Comparison of ENCODE assay signal across 16 cellular contexts in genomic region chr11:2518983-2519340, GRCh38.
DNase-seq lines count a peak whose midpoint lies in the region; ATAC-seq and TF ChIP-seq lines count a peak whose summit lies in the region.
"Had no signal": no experiment of that assay in that cellular context is flagged by ENCODE, and none has a peak within 500 bp of the region (broad histone marks: within the 10 kb centered on the region; RNA-seq: fewer than 3 reads in every experiment).

No MANE protein-coding gene starts in this region.

- H3K27me3 ChIP-seq in left lung (no peaks in the 10 kb centered on the region), suprapubic skin (peaks cover 29% of the 10 kb centered on the region), SK-N-SH (ENCODE audit: insufficient read depth) (no peaks in the 10 kb centered on the region)

- no peaks in the 10 kb centered on the region for H3K27me3 Mint-ChIP-seq in activated CD8-positive, alpha-beta memory T cell treated with anti-CD3 and anti-CD28 coated beads, Interleukin-2, amount 10 ng/mL, durations not matched to agents 7 days and 5 days
- H3K27me3 Mint-ChIP-seq: CD8-positive, alpha-beta memory T cell; naive B cell had no signal

- H4K20me1 ChIP-seq in SK-N-SH (ENCODE audit: insufficient read depth), result no peaks in the 10 kb centered on the region

- TF ChIP-seq CTCF in left lung (IDR thresholded peaks at IDR 0.05) (no peak), suprapubic skin (IDR thresholded peaks at IDR 0.05) (no peak), SK-N-SH (IDR thresholded peaks at IDR 0.05) (no peak)

- no peak for ATAC-seq in activated CD8-positive, alpha-beta memory T cell treated with anti-CD3 and anti-CD28 coated beads, Interleukin-2, amount 10 ng/mL, durations not matched to agents 7 days and 5 days
- ATAC-seq in left lung (no peak), HG03432 (IDR thresholded peaks at IDR 0.05; ENCODE audit: unreplicated experiment) (no peak)
- ATAC-seq: HCT116 had no signal

- H3K9me3 Mint-ChIP-seq in activated CD8-positive, alpha-beta memory T cell treated with anti-CD3 and anti-CD28 coated beads, Interleukin-2, amount 10 ng/mL, durations not matched to agents 7 days and 5 days (ENCODE audit: low read depth), result no peaks in the 10 kb centered on the region
- H3K9me3 Mint-ChIP-seq: CD8-positive, alpha-beta memory T cell; naive B cell had no signal

- TF ChIP-seq RAD21 in SK-N-SH (IDR thresholded peaks at IDR 0.05; ENCODE audit: low read length), result no peak

- CTCF ChIA-PET in activated CD8-positive, alpha-beta memory T cell treated with anti-CD3 and anti-CD28 coated beads, Interleukin-2, amount 10 ng/mL, durations not matched to agents 7 days and 5 days (lab: Charles Lee), result interaction anchor here (0.7 to 1.6 kb wide), 2 partner anchors 13 to 119 kb away, joined by 4 to 11 read pairs; partner anchors contain the start of gene TSSC4
- CTCF ChIA-PET in SK-N-SH (lab: Yijun Ruan, JAX), result interaction anchor here (1.4 to 7.8 kb wide), 4 partner anchors 9 to 99 kb away, joined by 4 to 68 read pairs (median 13); no protein-coding TSS in a partner anchor

- no peaks in the 10 kb centered on the region for H3K79me2 ChIP-seq in SK-N-SH (ENCODE audit: insufficient read depth)

- no peak overlapping the region for H3K9ac ChIP-seq in SK-N-SH

- TF ChIP-seq POLR2A in suprapubic skin (IDR thresholded peaks at IDR 0.05), result no peak

- H3K36me3 Mint-ChIP-seq in activated CD8-positive, alpha-beta memory T cell treated with anti-CD3 and anti-CD28 coated beads, Interleukin-2, amount 10 ng/mL, durations not matched to agents 7 days and 5 days, result no peaks in the 10 kb centered on the region
- H3K36me3 Mint-ChIP-seq: CD8-positive, alpha-beta memory T cell; naive B cell had no signal

- intact Hi-C loops in left lung (cut with DNase I), result no loop called here

- H3K4me3 ChIP-seq in left lung (no peak overlapping the region), suprapubic skin (no peak overlapping the region), SK-N-SH (ENCODE audit: low read depth in 2 of 2, low read length in 1 of 2) (no peak overlapping the region)

- peak; percentile 1 for DNase-seq in activated naive CD4-positive, alpha-beta T cell treated with Interleukin-2 at 50 U/mL for 16 hours
- DNase-seq in activated naive CD4-positive, alpha-beta T cell (lab: John Stamatoyannopoulos, UW), result no peak
- DNase-seq in activated CD8-positive, alpha-beta memory T cell treated with anti-CD3 and anti-CD28 coated beads, Interleukin-2, amount 10 ng/mL, durations not matched to agents 7 days and 5 days, result peak; percentile 30
- DNase-seq in left lung (peak; percentile 25 to 63), suprapubic skin (ENCODE audit: low spot score in 2 of 2) (peak; percentile 54 to 76), NAMALWA (ENCODE audit: low spot score) (no peak), SK-N-SH (no peak)
- DNase-seq: ACHN; amniotic stem cell; naive B cell; NCI-H1092; NCI-H2107; stimulated activated naive CD4-positive, alpha-beta T cell had no signal

- H3K27ac ChIP-seq in left lung (no peak overlapping the region), suprapubic skin (no peak overlapping the region), SK-N-SH (ENCODE audit: low read depth in 2 of 2, low read length in 1 of 2) (no peak overlapping the region)

- H3K9me3 ChIP-seq in left lung, result no peaks in the 10 kb centered on the region
- H3K9me3 ChIP-seq in suprapubic skin, result no peaks in the 10 kb centered on the region
- H3K9me3 ChIP-seq in SK-N-SH, result no peaks in the 10 kb centered on the region

- H2AFZ ChIP-seq in SK-N-SH (ENCODE audit: low read depth), result no peak overlapping the region

- H3K4me3 Mint-ChIP-seq in activated CD8-positive, alpha-beta memory T cell treated with anti-CD3 and anti-CD28 coated beads, Interleukin-2, amount 10 ng/mL, durations not matched to agents 7 days and 5 days, result no peak overlapping the region
- H3K4me3 Mint-ChIP-seq: CD8-positive, alpha-beta memory T cell; naive B cell had no signal

- 76% methylated on average over 4 of the region's 8 CpGs for WGBS in suprapubic skin
- WGBS in SK-N-SH (ENCODE audit: low lambda C conversion rate), result 25% methylated on average over 4 of the region's 8 CpGs

- H3K36me3 ChIP-seq in left lung (no peaks in the 10 kb centered on the region), suprapubic skin (no peaks in the 10 kb centered on the region), SK-N-SH (replicated peaks in 1 of 2; ENCODE audit: control insufficient read depth in 1 of 2, insufficient read depth in 2 of 2, low read length in 1 of 2) (no peaks in the 10 kb centered on the region)

- no peaks in the 10 kb centered on the region for H3K9me2 ChIP-seq in SK-N-SH

- no peak overlapping the region for H3K27ac Mint-ChIP-seq in activated CD8-positive, alpha-beta memory T cell treated with anti-CD3 and anti-CD28 coated beads, Interleukin-2, amount 10 ng/mL, durations not matched to agents 7 days and 5 days
- H3K27ac Mint-ChIP-seq: CD8-positive, alpha-beta memory T cell; naive B cell had no signal

- H3K4me1 ChIP-seq in left lung (no peaks in the 10 kb centered on the region), suprapubic skin (no peaks in the 10 kb centered on the region), SK-N-SH (ENCODE audit: control insufficient read depth in 1 of 2, insufficient read depth in 2 of 2, low read depth in 1 of 2, low read length in 1 of 2) (no peaks in the 10 kb centered on the region)

- no peaks in the 10 kb centered on the region for H3F3A ChIP-seq in SK-N-SH (replicated peaks; ENCODE audit: insufficient read depth)

- POLR2A ChIA-PET in SK-N-SH (lab: Yijun Ruan, JAX), result no interaction called here

- H3K4me2 ChIP-seq in SK-N-SH, result no peak overlapping the region

- H3K4me1 Mint-ChIP-seq in activated CD8-positive, alpha-beta memory T cell treated with anti-CD3 and anti-CD28 coated beads, Interleukin-2, amount 10 ng/mL, durations not matched to agents 7 days and 5 days, result no peaks in the 10 kb centered on the region
- H3K4me1 Mint-ChIP-seq: CD8-positive, alpha-beta memory T cell had no signal

- TF ChIP-seq EP300 in suprapubic skin (IDR thresholded peaks at IDR 0.05) (no peak), SK-N-SH (IDR thresholded peaks at IDR 0.05; ENCODE audit: borderline replicate concordance in 1 of 2, low read depth in 1 of 2, low read length in 1 of 2) (no peak)

TF ChIP-seq in SK-N-SH, 30 proteins besides CTCF, POLR2A, EP300 and RAD21 (continues in another document):
- TF ChIP-seq TCF12 (IDR thresholded peaks at IDR 0.05), result no peak
- TF ChIP-seq USF1 (IDR thresholded peaks at IDR 0.05; ENCODE audit: borderline replicate concordance, low read depth), result no peak
- TF ChIP-seq TEAD4 (IDR thresholded peaks at IDR 0.05; ENCODE audit: borderline replicate concordance, insufficient read depth), result no peak
- no peak for TF ChIP-seq MAX (IDR thresholded peaks at IDR 0.05; ENCODE audit: low read depth)
- no peak for TF ChIP-seq REST (IDR thresholded peaks at IDR 0.05; ENCODE audit: low read depth, low read length)
- TF ChIP-seq TAF1 (IDR thresholded peaks at IDR 0.05; ENCODE audit: borderline replicate concordance, low read depth, low read length), result no peak
- no peak for TF ChIP-seq EZH2phosphoT487 (IDR thresholded peaks at IDR 0.05; ENCODE audit: borderline replicate concordance, low read depth)
- no peak for TF ChIP-seq NRF1 (IDR thresholded peaks at IDR 0.05; ENCODE audit: low read depth, low read length)
- TF ChIP-seq FOXM1 (IDR thresholded peaks at IDR 0.05; ENCODE audit: low read depth), result no peak
- no peak for TF ChIP-seq GABPA (IDR thresholded peaks at IDR 0.05; ENCODE audit: low read depth)
- no peak for TF ChIP-seq RCOR1 (IDR thresholded peaks at IDR 0.05; ENCODE audit: low read length)
- TF ChIP-seq USF2 (IDR thresholded peaks at IDR 0.05; ENCODE audit: borderline replicate concordance, low read depth, low read length), result no peak

Comparison
In these comparisons a context has a peak if more than half of its experiments do, and no peak if none do; other contexts are left out.
1. DNase-seq: peak in activated naive CD4-positive, alpha-beta T cell treated with Interleukin-2 at 50 U/mL for 16 hours (single experiment), activated CD8-positive, alpha-beta memory T cell treated with anti-CD3 and anti-CD28 coated beads, Interleukin-2, amount 10 ng/mL, durations not matched to agents 7 days and 5 days (single experiment), left lung (2 of 2) and suprapubic skin (2 of 2); none in activated naive CD4-positive, alpha-beta T cell (0 of 4), NAMALWA (single experiment) and SK-N-SH (single experiment).